ENCODE assay signal across 1 cellular context in the genomic region with DNA sequence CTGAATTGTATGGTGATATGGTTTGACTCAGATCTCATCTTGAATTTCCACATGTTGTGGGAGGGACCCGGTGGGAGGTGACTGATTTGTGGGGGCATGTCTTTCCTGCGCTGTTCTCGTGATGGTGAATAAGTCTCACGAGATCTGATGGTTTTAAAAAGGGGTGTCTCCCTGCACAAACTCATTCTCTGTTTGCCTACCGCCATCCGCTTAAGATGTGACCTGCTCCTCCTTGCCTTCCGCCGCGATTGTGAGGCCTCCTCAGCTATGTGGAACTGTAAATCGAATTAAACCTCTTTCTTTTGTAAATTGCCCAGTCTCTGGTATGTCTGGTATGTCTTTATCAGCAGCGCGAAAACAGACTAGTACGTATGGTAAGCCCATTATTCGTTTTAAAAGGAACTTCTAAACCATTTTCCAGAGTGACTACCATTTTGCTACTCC.
TF ChIP-seq lines count a peak whose summit lies in the region.

No MANE protein-coding gene starts in this region.

TF ChIP-seq in HepG2, 621 proteins besides CTCF, POLR2A, EP300 and RAD21:
- TF ChIP-seq NR2C2 (CRISPR knock-in tag; IDR thresholded peaks at IDR 0.05; ENCODE audit: borderline replicate concordance) (no peak), RXRA (CRISPR knock-in tag; IDR thresholded peaks at IDR 0.05) (no peak), KDM1A (CRISPR knock-in tag; IDR thresholded peaks at IDR 0.05) (no peak), KDM2A (CRISPR knock-in tag; IDR thresholded peaks at IDR 0.05; ENCODE audit: borderline replicate concordance, low read depth) (no peak), ZNF256 (CRISPR knock-in tag; conservative IDR thresholded peaks at IDR 0.05) (no peak), SMYD3 (CRISPR knock-in tag; IDR thresholded peaks at IDR 0.05) (no peak), NR2F2 (IDR thresholded peaks at IDR 0.05; ENCODE audit: borderline replicate concordance, low read depth) (no peak), CENPX (CRISPR knock-in tag; IDR thresholded peaks at IDR 0.05) (no peak), ZNF225 (CRISPR knock-in tag; IDR thresholded peaks at IDR 0.05) (no peak), ZNF816 (CRISPR knock-in tag; IDR thresholded peaks at IDR 0.05; ENCODE audit: borderline replicate concordance) (no peak), PAWR (CRISPR knock-in tag; IDR thresholded peaks at IDR 0.05; ENCODE audit: borderline replicate concordance) (no peak), ZNF224 (CRISPR knock-in tag; IDR thresholded peaks at IDR 0.05) (no peak), MATR3 (CRISPR knock-in tag; IDR thresholded peaks at IDR 0.05) (no peak), JUND (CRISPR knock-in tag; IDR thresholded peaks at IDR 0.05) (no peak)
- TF ChIP-seq, protein P1, sequence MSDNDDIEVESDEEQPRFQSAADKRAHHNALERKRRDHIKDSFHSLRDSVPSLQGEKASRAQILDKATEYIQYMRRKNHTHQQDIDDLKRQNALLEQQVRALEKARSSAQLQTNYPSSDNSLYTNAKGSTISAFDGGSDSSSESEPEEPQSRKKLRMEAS (IDR thresholded peaks at IDR 0.05): no peak
- TF ChIP-seq, protein P2, sequence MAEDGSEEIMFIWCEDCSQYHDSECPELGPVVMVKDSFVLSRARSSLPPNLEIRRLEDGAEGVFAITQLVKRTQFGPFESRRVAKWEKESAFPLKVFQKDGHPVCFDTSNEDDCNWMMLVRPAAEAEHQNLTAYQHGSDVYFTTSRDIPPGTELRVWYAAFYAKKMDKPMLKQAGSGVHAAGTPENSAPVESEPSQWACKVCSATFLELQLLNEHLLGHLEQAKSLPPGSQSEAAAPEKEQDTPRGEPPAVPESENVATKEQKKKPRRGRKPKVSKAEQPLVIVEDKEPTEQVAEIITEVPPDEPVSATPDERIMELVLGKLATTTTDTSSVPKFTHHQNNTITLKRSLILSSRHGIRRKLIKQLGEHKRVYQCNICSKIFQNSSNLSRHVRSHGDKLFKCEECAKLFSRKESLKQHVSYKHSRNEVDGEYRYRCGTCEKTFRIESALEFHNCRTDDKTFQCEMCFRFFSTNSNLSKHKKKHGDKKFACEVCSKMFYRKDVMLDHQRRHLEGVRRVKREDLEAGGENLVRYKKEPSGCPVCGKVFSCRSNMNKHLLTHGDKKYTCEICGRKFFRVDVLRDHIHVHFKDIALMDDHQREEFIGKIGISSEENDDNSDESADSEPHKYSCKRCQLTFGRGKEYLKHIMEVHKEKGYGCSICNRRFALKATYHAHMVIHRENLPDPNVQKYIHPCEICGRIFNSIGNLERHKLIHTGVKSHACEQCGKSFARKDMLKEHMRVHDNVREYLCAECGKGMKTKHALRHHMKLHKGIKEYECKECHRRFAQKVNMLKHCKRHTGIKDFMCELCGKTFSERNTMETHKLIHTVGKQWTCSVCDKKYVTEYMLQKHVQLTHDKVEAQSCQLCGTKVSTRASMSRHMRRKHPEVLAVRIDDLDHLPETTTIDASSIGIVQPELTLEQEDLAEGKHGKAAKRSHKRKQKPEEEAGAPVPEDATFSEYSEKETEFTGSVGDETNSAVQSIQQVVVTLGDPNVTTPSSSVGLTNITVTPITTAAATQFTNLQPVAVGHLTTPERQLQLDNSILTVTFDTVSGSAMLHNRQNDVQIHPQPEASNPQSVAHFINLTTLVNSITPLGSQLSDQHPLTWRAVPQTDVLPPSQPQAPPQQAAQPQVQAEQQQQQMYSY (CRISPR knock-in tag; IDR thresholded peaks at IDR 0.05): no peak
- TF ChIP-seq, protein P3, sequence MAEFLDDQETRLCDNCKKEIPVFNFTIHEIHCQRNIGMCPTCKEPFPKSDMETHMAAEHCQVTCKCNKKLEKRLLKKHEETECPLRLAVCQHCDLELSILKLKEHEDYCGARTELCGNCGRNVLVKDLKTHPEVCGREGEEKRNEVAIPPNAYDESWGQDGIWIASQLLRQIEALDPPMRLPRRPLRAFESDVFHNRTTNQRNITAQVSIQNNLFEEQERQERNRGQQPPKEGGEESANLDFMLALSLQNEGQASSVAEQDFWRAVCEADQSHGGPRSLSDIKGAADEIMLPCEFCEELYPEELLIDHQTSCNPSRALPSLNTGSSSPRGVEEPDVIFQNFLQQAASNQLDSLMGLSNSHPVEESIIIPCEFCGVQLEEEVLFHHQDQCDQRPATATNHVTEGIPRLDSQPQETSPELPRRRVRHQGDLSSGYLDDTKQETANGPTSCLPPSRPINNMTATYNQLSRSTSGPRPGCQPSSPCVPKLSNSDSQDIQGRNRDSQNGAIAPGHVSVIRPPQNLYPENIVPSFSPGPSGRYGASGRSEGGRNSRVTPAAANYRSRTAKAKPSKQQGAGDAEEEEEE (CRISPR knock-in tag; IDR thresholded peaks at IDR 0.05; ENCODE audit: borderline replicate concordance): no peak
